ENCODE assay signal across 21 cellular contexts in the genomic region with DNA sequence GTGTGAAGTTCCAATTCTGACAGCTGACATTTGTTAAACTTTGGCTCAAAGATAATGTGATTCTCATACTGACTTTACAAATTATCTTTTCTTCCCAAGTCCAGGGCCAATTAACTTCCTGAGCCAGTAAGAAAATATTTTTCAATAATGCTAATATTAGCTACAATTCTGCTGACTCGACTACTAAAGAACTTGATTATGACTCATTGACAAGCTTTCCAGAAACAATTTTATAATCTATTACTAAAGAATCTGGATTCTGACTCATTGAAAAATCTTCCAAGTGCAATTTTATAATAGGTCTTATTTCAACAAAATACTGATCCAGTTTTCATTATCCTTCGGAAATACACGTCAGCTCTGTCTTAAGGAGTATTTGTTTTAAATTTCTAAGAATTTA. TPM values are rescaled to one million over a fixed set of nuclear protein-coding genes. Genes with fewer than 3 reads are reported as not detected.
DNase-seq lines count a peak whose midpoint lies in the region; ATAC-seq and TF ChIP-seq lines count a peak whose summit lies in the region.
"Had no signal": no experiment of that assay in that cellular context is flagged by ENCODE, and none has a peak within 500 bp of the region (broad histone marks: within the 10 kb centered on the region; RNA-seq: fewer than 3 reads in every experiment).

No MANE protein-coding gene starts in this region.

- no peak overlapping the region for H2AK5ac ChIP-seq in IMR-90 (ENCODE audit: low read depth, low read length)

- no peak overlapping the region for H3K27ac ChIP-seq in IMR-90 (ENCODE audit: insufficient read depth, low read length)
- H3K27ac ChIP-seq: C4-2B, SJSA1 had no signal

- no peak overlapping the region for H4K8ac ChIP-seq in IMR-90 (ENCODE audit: low read depth in 2 of 2, low read length in 2 of 2)

- no peak for TF ChIP-seq RAD21 in IMR-90 (IDR thresholded peaks at IDR 0.05; ENCODE audit: low read length)

- H2BK15ac ChIP-seq in IMR-90 (ENCODE audit: low read depth, low read length) = no peak overlapping the region

- no peak overlapping the region for H3K18ac ChIP-seq in IMR-90 (ENCODE audit: low read depth, low read length)

- no peak overlapping the region for H2AFZ ChIP-seq in IMR-90 (replicated peaks; ENCODE audit: low read length, poor library complexity)

- H2AK9ac ChIP-seq in IMR-90 (replicated peaks; ENCODE audit: low read depth, low read length, poor library complexity) = no peak overlapping the region

- H3K79me1 ChIP-seq in IMR-90 (ENCODE audit: low read depth in 1 of 2, low read length in 2 of 2) = no peaks in the 10 kb centered on the region

- no peak overlapping the region for H3K56ac ChIP-seq in IMR-90 (ENCODE audit: extremely low read depth, insufficient read depth, low read length)

- no peak overlapping the region for H4K91ac ChIP-seq in IMR-90 (ENCODE audit: insufficient read depth, low read depth, low read length)

- ATAC-seq in IMR-90 (ENCODE audit: low read depth) (no peak), GM19397 (IDR thresholded peaks at IDR 0.05; ENCODE audit: unreplicated experiment) (no peak)
- ATAC-seq: Right ventricle myocardium inferior had no signal

- CTCF ChIA-PET in IMR-90 (lab: Yijun Ruan, JAX) = no interaction called here

- in situ Hi-C loops in IMR-90 (cut with MboI; ENCODE audit: low sequenced_read_pairs) = no loop called here

- no TSS peak for BruUV-seq in IMR-90 (replicated peaks; lab: Mats Ljungman, UMichigan)

- H3K23ac ChIP-seq in IMR-90 (ENCODE audit: low read depth, low read length) = no peak overlapping the region

- no peak for TF ChIP-seq POLR2A in IMR-90 (IDR thresholded peaks at IDR 0.05; ENCODE audit: low read depth, low read length)
- no peak for TF ChIP-seq POLR2A in erythroblast (IDR thresholded peaks at IDR 0.05; ENCODE audit: low read length)

- no peak overlapping the region for H3K4ac ChIP-seq in IMR-90 (ENCODE audit: low read depth, low read length)

- H3K4me1 ChIP-seq in IMR-90 (ENCODE audit: control insufficient read depth, insufficient read depth, low read length) = no peaks in the 10 kb centered on the region
- peaks cover 17% of the 10 kb centered on the region for H3K4me1 ChIP-seq in skeletal muscle satellite cell (ENCODE audit: control insufficient read depth, insufficient read depth, low read length)
- H3K4me1 ChIP-seq: SJSA1 had no signal

- H3K14ac ChIP-seq in IMR-90 (replicated peaks; ENCODE audit: low read depth, low read length) = no peak overlapping the region

- no peaks in the 10 kb centered on the region for H4K20me1 ChIP-seq in IMR-90 (ENCODE audit: insufficient read depth, low read length)

- no peak overlapping the region for H2BK5ac ChIP-seq in IMR-90 (ENCODE audit: low read depth, low read length, poor library complexity, severe bottlenecking)

- no peak overlapping the region for H3K9ac ChIP-seq in IMR-90 (ENCODE audit: low read depth, low read length)
- H3K9ac ChIP-seq in skeletal muscle satellite cell (ENCODE audit: low read depth, low read length) = no peak overlapping the region

- DNase-seq in AG10803 (ENCODE audit: low read depth) (peak; percentile 0), IMR-90 (no peak), fibroblast of the aortic adventitia (ENCODE audit: low read depth) (peak; percentile 5), erythroblast (lab: John Stamatoyannopoulos, UW) (no peak), A172 (ENCODE audit: low spot score) (no peak)
- DNase-seq: Calu3; CD8-positive, alpha-beta memory T cell; DMS153; KG1; NCI-H1092 treated with DMSO at 0.1 percent for 48 hours; NCI-H1436 treated with DMSO at 0.1 percent for 48 hours; NCI-H1930; NCI-H2227 treated with DMSO at 0.1 percent for 48 hours; NCI-H510A treated with DMSO at 0.1 percent for 48 hours; NCI-H748 treated with DMSO at 0.1 percent for 48 hours had no signal

- H4K5ac ChIP-seq in IMR-90 (ENCODE audit: low read depth, low read length) = no peak overlapping the region

- dilution Hi-C loops in IMR-90 (cut with HindIII; ENCODE audit: low sequenced_read_pairs, unreplicated experiment) = no loop called here

- H3K4me3 ChIP-seq in AG10803 (ENCODE audit: low read length) (no peak overlapping the region), IMR-90 (ENCODE audit: insufficient read depth, low read depth, low read length) (no peak overlapping the region), fibroblast of the aortic adventitia (ENCODE audit: low read depth, low read length) (no peak overlapping the region), skeletal muscle satellite cell (ENCODE audit: low read length) (no peak overlapping the region)
- H3K4me3 ChIP-seq: SJSA1 had no signal

- POLR2A ChIA-PET in IMR-90 (lab: Charles Lee; ENCODE audit: unreplicated experiment) = no interaction called here

- no peaks in the 10 kb centered on the region for H3K9me1 ChIP-seq in IMR-90 (ENCODE audit: insufficient read depth, low read length)

- no peaks in the 10 kb centered on the region for H3K27me3 ChIP-seq in IMR-90 (ENCODE audit: control insufficient read depth, insufficient read depth, low read length)
- H3K27me3 ChIP-seq in skeletal muscle satellite cell (ENCODE audit: control insufficient read depth, insufficient read depth, low read length) = no peaks in the 10 kb centered on the region
- H3K27me3 ChIP-seq: SJSA1 had no signal

- no CpG with 5 or more reads among the region's 3 CpGs for WGBS in IMR-90 (ENCODE audit: extremely low coverage in 2 of 2, insufficient read length in 1 of 2), 2 experiments

- H3K36me3 ChIP-seq in IMR-90 (ENCODE audit: control insufficient read depth, insufficient read depth, low read length) = no peaks in the 10 kb centered on the region
- H3K36me3 ChIP-seq in skeletal muscle satellite cell (ENCODE audit: insufficient read depth, low read length) = no peaks in the 10 kb centered on the region
- H3K36me3 ChIP-seq: SJSA1 had no signal

- intact Hi-C loops in IMR-90 (cut with micrococcal nuclease) = no loop called here

- H3K9me3 ChIP-seq in IMR-90 (ENCODE audit: control insufficient read depth, insufficient read depth, low read length) (peaks cover 6% of the 10 kb centered on the region; the same call in 1 of the 2 replicates), skeletal muscle satellite cell (replicated peaks; ENCODE audit: low read length) (no peaks in the 10 kb centered on the region)
- H3K9me3 ChIP-seq: SJSA1 had no signal

- no peak overlapping the region for H2BK20ac ChIP-seq in IMR-90 (ENCODE audit: low read depth, low read length)

- no peak overlapping the region for H2BK120ac ChIP-seq in IMR-90 (ENCODE audit: low read depth, low read length)

- no peak overlapping the region for H3K4me2 ChIP-seq in IMR-90 (ENCODE audit: low read depth, low read length)
- peak overlapping the region; percentile 59 for H3K4me2 ChIP-seq in skeletal muscle satellite cell (ENCODE audit: low read length)

- TF ChIP-seq CTCF in AG10803 (conservative IDR thresholded peaks at IDR 0.05; ENCODE audit: low read length) = no peak
- no peak for TF ChIP-seq CTCF in IMR-90 (conservative IDR thresholded peaks at IDR 0.05; ENCODE audit: low read depth, low read length)
- TF ChIP-seq CTCF in fibroblast of the aortic adventitia (IDR thresholded peaks at IDR 0.05; ENCODE audit: insufficient read depth, low read length) = no peak

TF ChIP-seq in IMR-90, 13 proteins besides CTCF, POLR2A, EP300 and RAD21:
- TF ChIP-seq BHLHE40 (IDR thresholded peaks at IDR 0.05; ENCODE audit: low read depth, low read length) (no peak), MAFK (IDR thresholded peaks at IDR 0.05; ENCODE audit: low read depth, low read length) (peak; percentile 70)

RNA-seq across cellular contexts. Expression of gene XKR3, which starts 12.9 kb away (rescaled TPM):
- total RNA-seq in IMR-90 (2012; rRNA removed) (not detected in 2 replicates), fibroblast of the aortic adventitia (ENCODE audit: low replicate concordance) (0.09 TPM in 1 of 2 replicates, not detected in the other)
- polyA plus RNA-seq in IMR-90 (2012; rRNA removed) = not detected in 2 replicates
- polyA plus RNA-seq in IMR-90 (2012; cell fraction: cytosol; rRNA removed) = not detected in 2 replicates
- not detected in 2 replicates for polyA plus RNA-seq in IMR-90 (2012; cell fraction: nucleus; rRNA removed; ENCODE audit: low replicate concordance)
- under 0.01 TPM in 1 of 2 replicates, not detected in the other for total RNA-seq in skeletal muscle satellite cell (2012; rRNA removed)
- 0.14 TPM in 1 of 2 replicates, not detected in the other for total RNA-seq in A172 (2014; rRNA removed; shearing (Covaris generic))
- total RNA-seq: Calu3; CD8-positive, alpha-beta memory T cell; Right ventricle myocardium inferior; SJSA1 had no signal
- polyA plus RNA-seq: AG04450; CD8-positive, alpha-beta memory T cell had no signal

Comparison
In these comparisons a context has a peak if more than half of its experiments do, and no peak if none do; other contexts are left out.
1. DNase-seq: peak in AG10803 (single experiment) and fibroblast of the aortic adventitia (single experiment); none in IMR-90 (single experiment), erythroblast (0 of 2) and A172 (single experiment).